Comparison of ENCODE assay signal across 16 cellular contexts in genomic region chr10:110002801-110003523, GRCh38. TPM values are rescaled to one million over a fixed set of nuclear protein-coding genes. Genes with fewer than 3 reads are reported as not detected.
A peak's percentile ranks its signal among the peaks of the same experiment; 100 is the strongest.
DNase-seq lines count a peak whose midpoint lies in the region; ATAC-seq and TF ChIP-seq lines count a peak whose summit lies in the region.
"Had no signal": no experiment of that assay in that cellular context is flagged by ENCODE, and none has a peak within 500 bp of the region (broad histone marks: within the 10 kb centered on the region; RNA-seq: fewer than 3 reads in every experiment).

No MANE protein-coding gene starts in this region.

- H3F3A ChIP-seq in PC-3 (ENCODE audit: low read length, unreplicated experiment) = no peaks in the 10 kb centered on the region

- no peak; the same call in 1 of the 2 replicates for ATAC-seq in PC-3
- no peak for ATAC-seq in natural killer cell
- ATAC-seq in Right ventricle myocardium superior (ENCODE audit: poor library complexity) = no peak
- ATAC-seq: left lobe of liver, upper lobe of right lung had no signal

- DNase-seq in DMS53 (lab: John Stamatoyannopoulos, UW) (peak; percentile 46), DMS53 treated with DMSO at 0.1 percent for 48 hours (lab: John Stamatoyannopoulos, UW; ENCODE audit: unreplicated experiment) (no peak), PC-3 (no peak), stomach (no peak), NCI-H146 treated with DMSO at 0.1 percent for 48 hours (lab: John Stamatoyannopoulos, UW; ENCODE audit: unreplicated experiment) (no peak), natural killer cell (no peak), Right ventricle myocardium superior (no peak)
- DNase-seq: amniotic stem cell; effector memory CD4-positive, alpha-beta T cell; NCI-H1436 treated with DMSO at 0.1 percent for 48 hours; NCI-H748 treated with DMSO at 0.1 percent for 48 hours; occipital lobe; SIG-M5; upper lobe of right lung had no signal

- H3K4me3 Mint-ChIP-seq in natural killer cell = no peak overlapping the region

- no peak for TF ChIP-seq POLR2A in stomach (IDR thresholded peaks at IDR 0.05)

- POLR2A ChIA-PET in PC-3 (lab: Charles Lee; ENCODE audit: unreplicated experiment) = no interaction called here

- H3K9me3 ChIP-seq in PC-3 (ENCODE audit: low read length) = no peaks in the 10 kb centered on the region
- H3K9me3 ChIP-seq in esophagus (ENCODE audit: control insufficient read depth in 2 of 2, insufficient read depth in 1 of 2, low read depth in 1 of 2, low read length in 1 of 2) = no peaks in the 10 kb centered on the region
- H3K9me3 ChIP-seq in stomach = no peaks in the 10 kb centered on the region
- H3K9me3 ChIP-seq: upper lobe of right lung had no signal

- TF ChIP-seq CTCF in PC-3 (conservative IDR thresholded peaks at IDR 0.05; ENCODE audit: low read depth, low read length) (no peak), stomach (IDR thresholded peaks at IDR 0.05) (no peak), natural killer cell (IDR thresholded peaks at IDR 0.05) (no peak)

- no peaks in the 10 kb centered on the region for H3K9me2 ChIP-seq in PC-3 (replicated peaks; ENCODE audit: low read length)

- H3K27ac Mint-ChIP-seq in natural killer cell = no peak overlapping the region

- no peaks in the 10 kb centered on the region for H3K27me3 Mint-ChIP-seq in natural killer cell (ENCODE audit: low read depth in 2 of 2)

- H3K79me2 ChIP-seq in PC-3 (ENCODE audit: low read length) = no peaks in the 10 kb centered on the region

- CTCF ChIA-PET in PC-3 (lab: Charles Lee) = no interaction called here

- no peaks in the 10 kb centered on the region for H3K27me3 ChIP-seq in PC-3 (ENCODE audit: low read length)
- no peaks in the 10 kb centered on the region for H3K27me3 ChIP-seq in esophagus (ENCODE audit: control insufficient read depth in 1 of 2, insufficient read depth in 2 of 2, low read length in 2 of 2)
- H3K27me3 ChIP-seq in stomach = no peaks in the 10 kb centered on the region
- H3K27me3 ChIP-seq: upper lobe of right lung had no signal

- 45 to 49% methylated on average over 2 of the region's 2 CpGs for WGBS in esophagus, 2 donors
- WGBS in stomach, 5 donors = 31 to 59% (median 35%) methylated on average over 2 of the region's 2 CpGs

- H3K4me3 ChIP-seq in PC-3 (ENCODE audit: low read length) (no peak overlapping the region), esophagus (ENCODE audit: low read depth in 1 of 2, low read length in 2 of 2) (no peak overlapping the region), stomach (no peak overlapping the region)
- H3K4me3 ChIP-seq: upper lobe of right lung had no signal

- no peak for TF ChIP-seq EP300 in stomach (IDR thresholded peaks at IDR 0.05)

- H4K20me1 ChIP-seq in PC-3 (ENCODE audit: low read length) = no peaks in the 10 kb centered on the region

- no TSS peak for BruUV-seq in PC-3 (replicated peaks; lab: Mats Ljungman, UMichigan)

- H3K36me3 Mint-ChIP-seq in natural killer cell = no peaks in the 10 kb centered on the region

- no peaks in the 10 kb centered on the region for H3K9me3 Mint-ChIP-seq in natural killer cell

- H3K4me2 ChIP-seq in PC-3 (ENCODE audit: low read length) = no peak overlapping the region

- peak overlapping the region; percentile 12; the same call in 1 of the 2 replicates for H2AFZ ChIP-seq in PC-3 (ENCODE audit: low read length)

- intact Hi-C loops in PC-3 (cut with micrococcal nuclease) = no loop called here
- intact Hi-C loops in stomach (cut with DNase I; ENCODE audit: low total_unique reads) = no loop called here
- intact Hi-C loops in natural killer cell (cut with micrococcal nuclease) = loop anchor here (10.0 kb wide), 1 partner anchor 222 kb away; no protein-coding TSS in a partner anchor
- intact Hi-C loops in Right ventricle myocardium superior (cut with DNase I) = loop anchor here (10.0 kb wide), 2 partner anchors 108 to 112 kb away; no protein-coding TSS in a partner anchor

- H3K36me3 ChIP-seq in PC-3 (ENCODE audit: low read depth, low read length) (no peaks in the 10 kb centered on the region), esophagus (ENCODE audit: control insufficient read depth in 2 of 2, insufficient read depth in 2 of 2, low read length in 1 of 2) (no peaks in the 10 kb centered on the region), stomach (no peaks in the 10 kb centered on the region)
- H3K36me3 ChIP-seq: upper lobe of right lung had no signal

- H3K27ac ChIP-seq in PC-3 (ENCODE audit: low read length) = no peak overlapping the region
- H3K27ac ChIP-seq in esophagus (ENCODE audit: low read depth in 2 of 2, low read length in 1 of 2) = peak overlapping the region; percentile 47 to 66
- peak overlapping the region in 3 of 5 donors; percentile 43 to 96 (median 66) for H3K27ac ChIP-seq in stomach
- H3K27ac ChIP-seq: upper lobe of right lung had no signal

- H3K4me1 ChIP-seq in PC-3 (ENCODE audit: insufficient read depth, low read length) = peaks cover 10% of the 10 kb centered on the region
- H3K4me1 ChIP-seq in esophagus (ENCODE audit: control insufficient read depth in 2 of 2, insufficient read depth in 2 of 2, low read length in 1 of 2) = no peaks in the 10 kb centered on the region
- peaks cover 16 to 52% (median 39%) of the 10 kb centered on the region in 4 donors for H3K4me1 ChIP-seq in stomach
- H3K4me1 ChIP-seq: upper lobe of right lung had no signal

- H3K9ac ChIP-seq in PC-3 (ENCODE audit: low read length) = no peak overlapping the region

- no peaks in the 10 kb centered on the region for H3K4me1 Mint-ChIP-seq in natural killer cell

RNA-seq across cellular contexts. Expression of gene ADD3, which starts 4.8 kb away (rescaled TPM):
- total RNA-seq in PC-3 (2014; rRNA removed) (25.7 and 30.3 TPM in 2 replicates), stomach (100 to 1,000 TPM in 3 of 5 donors, 10 to 100 TPM in 2; 66.0 to 600 (median 222) TPM), natural killer cell (100 to 1,000 TPM; 341 to 437 (median 344) TPM), Right ventricle myocardium superior (115 TPM)
- polyA plus RNA-seq in esophagus (10 to 100 TPM; 20.0 to 24.0 TPM), stomach (10 to 100 TPM; 22.9 to 64.9 (median 36.4) TPM)

Comparison
In these comparisons a context has a peak if more than half of its experiments do, and no peak if none do; other contexts are left out.
1. intact Hi-C loops: an anchor here in natural killer cell (10.0 kb wide) and Right ventricle myocardium superior (10.0 kb wide); none called in PC-3 and stomach.